1 cellular context compared by ENCODE assay signal in the genomic region with DNA sequence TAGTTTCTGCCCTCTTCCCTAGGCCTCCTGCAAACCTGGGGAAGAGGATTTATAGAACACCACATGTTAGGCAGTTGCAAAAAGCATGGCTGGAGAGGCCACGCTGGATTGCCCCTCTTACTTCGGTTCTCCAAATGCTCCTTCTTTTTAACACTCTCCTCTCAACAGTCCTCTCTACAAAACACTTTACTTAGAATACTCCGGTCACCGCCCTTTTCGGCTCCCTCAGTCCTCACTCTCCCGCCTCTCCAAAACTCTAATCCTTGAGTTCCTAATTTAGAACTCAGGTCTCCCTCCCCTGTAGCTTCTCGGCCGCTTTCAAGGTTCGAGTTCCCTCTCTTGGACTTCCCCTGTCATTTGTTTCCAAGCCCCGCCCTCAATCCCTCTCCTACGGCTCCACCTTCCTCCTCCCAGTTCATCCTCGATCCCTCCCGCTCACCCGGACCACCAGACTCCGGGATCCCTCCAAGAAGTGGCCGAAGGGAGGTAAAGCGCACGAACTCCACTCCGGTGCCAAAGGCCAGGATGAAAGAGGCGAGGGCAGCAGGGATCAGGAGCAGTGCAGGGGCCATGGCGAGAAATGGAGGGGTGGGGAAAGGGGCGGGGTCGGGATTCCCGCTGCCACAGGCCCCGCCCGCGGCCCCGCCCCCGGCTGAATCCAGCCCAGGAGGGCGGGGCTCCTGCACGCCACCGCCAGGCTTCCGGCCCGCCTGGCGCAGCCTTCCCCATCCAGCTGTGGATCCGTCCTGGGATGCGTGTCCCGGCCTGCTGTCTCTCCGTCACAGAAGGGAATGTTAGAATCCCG.
TF ChIP-seq lines count a peak whose summit lies in the region.

A gene with protein sequence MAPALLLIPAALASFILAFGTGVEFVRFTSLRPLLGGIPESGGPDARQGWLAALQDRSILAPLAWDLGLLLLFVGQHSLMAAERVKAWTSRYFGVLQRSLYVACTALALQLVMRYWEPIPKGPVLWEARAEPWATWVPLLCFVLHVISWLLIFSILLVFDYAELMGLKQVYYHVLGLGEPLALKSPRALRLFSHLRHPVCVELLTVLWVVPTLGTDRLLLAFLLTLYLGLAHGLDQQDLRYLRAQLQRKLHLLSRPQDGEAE (minus strand): TSS at position 582 of the 805 bp plus-strand sequence. CDS start 10 bp downstream, at position 572.

TF ChIP-seq in HepG2, 621 proteins besides CTCF, POLR2A, EP300 and RAD21 (continued from another document and continues in another):
- TF ChIP-seq, protein P1, sequence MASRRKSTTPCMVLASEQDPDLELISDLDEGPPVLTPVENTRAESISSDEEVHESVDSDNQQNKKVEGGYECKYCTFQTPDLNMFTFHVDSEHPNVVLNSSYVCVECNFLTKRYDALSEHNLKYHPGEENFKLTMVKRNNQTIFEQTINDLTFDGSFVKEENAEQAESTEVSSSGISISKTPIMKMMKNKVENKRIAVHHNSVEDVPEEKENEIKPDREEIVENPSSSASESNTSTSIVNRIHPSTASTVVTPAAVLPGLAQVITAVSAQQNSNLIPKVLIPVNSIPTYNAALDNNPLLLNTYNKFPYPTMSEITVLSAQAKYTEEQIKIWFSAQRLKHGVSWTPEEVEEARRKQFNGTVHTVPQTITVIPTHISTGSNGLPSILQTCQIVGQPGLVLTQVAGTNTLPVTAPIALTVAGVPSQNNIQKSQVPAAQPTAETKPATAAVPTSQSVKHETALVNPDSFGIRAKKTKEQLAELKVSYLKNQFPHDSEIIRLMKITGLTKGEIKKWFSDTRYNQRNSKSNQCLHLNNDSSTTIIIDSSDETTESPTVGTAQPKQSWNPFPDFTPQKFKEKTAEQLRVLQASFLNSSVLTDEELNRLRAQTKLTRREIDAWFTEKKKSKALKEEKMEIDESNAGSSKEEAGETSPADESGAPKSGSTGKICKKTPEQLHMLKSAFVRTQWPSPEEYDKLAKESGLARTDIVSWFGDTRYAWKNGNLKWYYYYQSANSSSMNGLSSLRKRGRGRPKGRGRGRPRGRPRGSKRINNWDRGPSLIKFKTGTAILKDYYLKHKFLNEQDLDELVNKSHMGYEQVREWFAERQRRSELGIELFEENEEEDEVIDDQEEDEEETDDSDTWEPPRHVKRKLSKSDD (CRISPR knock-in tag; IDR thresholded peaks at IDR 0.05; ENCODE audit: low read depth) = no peak
- TF ChIP-seq MAZ (IDR thresholded peaks at IDR 0.05; ENCODE audit: borderline replicate concordance, low read depth, low read length) (peak; percentile 68; the same call in 1 of the 2 replicates), MAZ (CRISPR knock-in tag; IDR thresholded peaks at IDR 0.05; ENCODE audit: low read depth) (peak; percentile 83), ZBTB49 (CRISPR knock-in tag; IDR thresholded peaks at IDR 0.05; ENCODE audit: borderline replicate concordance) (no peak), ZBTB39 (CRISPR knock-in tag; IDR thresholded peaks at IDR 0.05) (no peak), KDM5B (CRISPR knock-in tag; IDR thresholded peaks at IDR 0.05; ENCODE audit: borderline replicate concordance) (no peak), PATZ1 (CRISPR knock-in tag; IDR thresholded peaks at IDR 0.05) (peak; percentile 80), NFE2L2 (IDR thresholded peaks at IDR 0.05; ENCODE audit: low read length) (no peak), TRAFD1 (CRISPR knock-in tag; IDR thresholded peaks at IDR 0.05; ENCODE audit: borderline replicate concordance) (no peak), ZNF773 (CRISPR knock-in tag; IDR thresholded peaks at IDR 0.05; ENCODE audit: borderline replicate concordance) (0 out of 2 replicates have a peak, but pooled peaks have one; percentile 67), ZNF83 (CRISPR knock-in tag; IDR thresholded peaks at IDR 0.05; ENCODE audit: borderline replicate concordance) (no peak), TBX3 (IDR thresholded peaks at IDR 0.05; ENCODE audit: borderline replicate concordance) (no peak), CBX1 (IDR thresholded peaks at IDR 0.05; ENCODE audit: low read depth) (no peak), LBX2 (CRISPR knock-in tag; IDR thresholded peaks at IDR 0.05; ENCODE audit: borderline replicate concordance) (no peak), SMARCC2 (IDR thresholded peaks at IDR 0.05) (no peak), MXI1 (IDR thresholded peaks at IDR 0.05; ENCODE audit: borderline replicate concordance, low read depth, low read length) (peak; percentile 78; the same call in 1 of the 3 replicates), ZNF431 (CRISPR knock-in tag; IDR thresholded peaks at IDR 0.05; ENCODE audit: borderline replicate concordance, low read depth) (no peak), SYNCRIP (IDR thresholded peaks at IDR 0.05; ENCODE audit: insufficient read depth, low read depth, low read length) (no peak), ZNF138 (CRISPR knock-in tag; IDR thresholded peaks at IDR 0.05; ENCODE audit: low read depth) (no peak), HMG20A (CRISPR knock-in tag; IDR thresholded peaks at IDR 0.05; ENCODE audit: borderline replicate concordance) (no peak), NFYC (CRISPR knock-in tag; IDR thresholded peaks at IDR 0.05) (no peak), KAT2B (IDR thresholded peaks at IDR 0.05; ENCODE audit: borderline replicate concordance, low read depth, low read length) (no peak), HNRNPH1 (optimal IDR thresholded peaks at IDR 0.05; ENCODE audit: low read depth, low read length) (no peak), ZNF615 (CRISPR knock-in tag; IDR thresholded peaks at IDR 0.05; ENCODE audit: borderline replicate concordance) (no peak), ZKSCAN5 (CRISPR knock-in tag; IDR thresholded peaks at IDR 0.05) (no peak; the same call in 1 of the 2 replicates), ZFY (CRISPR knock-in tag; IDR thresholded peaks at IDR 0.05) (peak; percentile 68), RBFOX2 (IDR thresholded peaks at IDR 0.05; ENCODE audit: low read depth, low read length) (peak; percentile 79), SRY (CRISPR knock-in tag; IDR thresholded peaks at IDR 0.05) (no peak), TBL1XR1 (IDR thresholded peaks at IDR 0.05; ENCODE audit: borderline replicate concordance, low read length, partially characterized antibody) (no peak), ZNF777 (CRISPR knock-in tag; IDR thresholded peaks at IDR 0.05) (peak; percentile 48), SMARCE1 (IDR thresholded peaks at IDR 0.05; ENCODE audit: borderline replicate concordance) (no peak), SIN3A (IDR thresholded peaks at IDR 0.05; ENCODE audit: borderline replicate concordance, low read depth, low read length) (peak; percentile 77; the same call in 1 of the 2 replicates), NONO (IDR thresholded peaks at IDR 0.05) (no peak), NONO (CRISPR knock-in tag; conservative IDR thresholded peaks at IDR 0.05) (peak; percentile 76), ZSCAN12 (CRISPR knock-in tag; IDR thresholded peaks at IDR 0.05) (no peak), ZMYM4 (CRISPR knock-in tag; IDR thresholded peaks at IDR 0.05) (no peak; the same call in 1 of the 2 replicates), KDM1A (CRISPR knock-in tag; IDR thresholded peaks at IDR 0.05) (0 out of 2 replicates have a peak, but pooled peaks have one; percentile 15), DPF2 (CRISPR knock-in tag; IDR thresholded peaks at IDR 0.05; ENCODE audit: borderline replicate concordance, low read depth) (no peak)
- TF ChIP-seq, protein P2, sequence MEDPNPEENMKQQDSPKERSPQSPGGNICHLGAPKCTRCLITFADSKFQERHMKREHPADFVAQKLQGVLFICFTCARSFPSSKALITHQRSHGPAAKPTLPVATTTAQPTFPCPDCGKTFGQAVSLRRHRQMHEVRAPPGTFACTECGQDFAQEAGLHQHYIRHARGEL (CRISPR knock-in tag; IDR thresholded peaks at IDR 0.05) = no peak
- TF ChIP-seq, protein P3, sequence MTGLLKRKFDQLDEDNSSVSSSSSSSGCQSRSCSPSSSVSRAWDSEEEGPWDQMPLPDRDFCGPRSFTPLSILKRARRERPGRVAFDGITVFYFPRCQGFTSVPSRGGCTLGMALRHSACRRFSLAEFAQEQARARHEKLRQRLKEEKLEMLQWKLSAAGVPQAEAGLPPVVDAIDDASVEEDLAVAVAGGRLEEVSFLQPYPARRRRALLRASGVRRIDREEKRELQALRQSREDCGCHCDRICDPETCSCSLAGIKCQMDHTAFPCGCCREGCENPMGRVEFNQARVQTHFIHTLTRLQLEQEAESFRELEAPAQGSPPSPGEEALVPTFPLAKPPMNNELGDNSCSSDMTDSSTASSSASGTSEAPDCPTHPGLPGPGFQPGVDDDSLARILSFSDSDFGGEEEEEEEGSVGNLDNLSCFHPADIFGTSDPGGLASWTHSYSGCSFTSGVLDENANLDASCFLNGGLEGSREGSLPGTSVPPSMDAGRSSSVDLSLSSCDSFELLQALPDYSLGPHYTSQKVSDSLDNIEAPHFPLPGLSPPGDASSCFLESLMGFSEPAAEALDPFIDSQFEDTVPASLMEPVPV (CRISPR knock-in tag; IDR thresholded peaks at IDR 0.05) = no peak; the same call in 1 of the 2 replicates
- TF ChIP-seq, protein P4, sequence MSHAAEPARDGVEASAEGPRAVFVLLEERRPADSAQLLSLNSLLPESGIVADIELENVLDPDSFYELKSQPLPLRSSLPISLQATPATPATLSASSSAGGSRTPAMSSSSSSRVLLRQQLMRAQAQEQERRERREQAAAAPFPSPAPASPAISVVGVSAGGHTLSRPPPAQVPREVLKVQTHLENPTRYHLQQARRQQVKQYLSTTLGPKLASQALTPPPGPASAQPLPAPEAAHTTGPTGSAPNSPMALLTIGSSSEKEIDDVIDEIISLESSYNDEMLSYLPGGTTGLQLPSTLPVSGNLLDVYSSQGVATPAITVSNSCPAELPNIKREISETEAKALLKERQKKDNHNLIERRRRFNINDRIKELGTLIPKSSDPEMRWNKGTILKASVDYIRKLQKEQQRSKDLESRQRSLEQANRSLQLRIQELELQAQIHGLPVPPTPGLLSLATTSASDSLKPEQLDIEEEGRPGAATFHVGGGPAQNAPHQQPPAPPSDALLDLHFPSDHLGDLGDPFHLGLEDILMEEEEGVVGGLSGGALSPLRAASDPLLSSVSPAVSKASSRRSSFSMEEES (CRISPR knock-in tag; IDR thresholded peaks at IDR 0.05) = no peak
